2 cellular contexts compared by ENCODE assay signal in genomic region chr13:42750858-42751257, GRCh38.
A peak's percentile ranks its signal among the peaks of the same experiment; 100 is the strongest.
TF ChIP-seq lines count a peak whose summit lies in the region.

No MANE protein-coding gene starts in this region.

TF ChIP-seq in GM23338, 12 proteins besides CTCF, POLR2A, EP300 and RAD21:
- TF ChIP-seq ETS1 (IDR thresholded peaks at IDR 0.05) (no peak), EZH2phosphoT487 (IDR thresholded peaks at IDR 0.05; ENCODE audit: unreplicated experiment) (no peak), JUNB (IDR thresholded peaks at IDR 0.05; ENCODE audit: unreplicated experiment) (no peak), NANOG (IDR thresholded peaks at IDR 0.05; ENCODE audit: borderline replicate concordance) (no peak), ZNF331 (CRISPR knock-in tag; IDR thresholded peaks at IDR 0.05; ENCODE audit: low read depth) (no peak), EZH2 (IDR thresholded peaks at IDR 0.05; ENCODE audit: low read depth, unreplicated experiment) (no peak), STAT1 (IDR thresholded peaks at IDR 0.05; ENCODE audit: unreplicated experiment) (no peak)
- TF ChIP-seq, protein P1, sequence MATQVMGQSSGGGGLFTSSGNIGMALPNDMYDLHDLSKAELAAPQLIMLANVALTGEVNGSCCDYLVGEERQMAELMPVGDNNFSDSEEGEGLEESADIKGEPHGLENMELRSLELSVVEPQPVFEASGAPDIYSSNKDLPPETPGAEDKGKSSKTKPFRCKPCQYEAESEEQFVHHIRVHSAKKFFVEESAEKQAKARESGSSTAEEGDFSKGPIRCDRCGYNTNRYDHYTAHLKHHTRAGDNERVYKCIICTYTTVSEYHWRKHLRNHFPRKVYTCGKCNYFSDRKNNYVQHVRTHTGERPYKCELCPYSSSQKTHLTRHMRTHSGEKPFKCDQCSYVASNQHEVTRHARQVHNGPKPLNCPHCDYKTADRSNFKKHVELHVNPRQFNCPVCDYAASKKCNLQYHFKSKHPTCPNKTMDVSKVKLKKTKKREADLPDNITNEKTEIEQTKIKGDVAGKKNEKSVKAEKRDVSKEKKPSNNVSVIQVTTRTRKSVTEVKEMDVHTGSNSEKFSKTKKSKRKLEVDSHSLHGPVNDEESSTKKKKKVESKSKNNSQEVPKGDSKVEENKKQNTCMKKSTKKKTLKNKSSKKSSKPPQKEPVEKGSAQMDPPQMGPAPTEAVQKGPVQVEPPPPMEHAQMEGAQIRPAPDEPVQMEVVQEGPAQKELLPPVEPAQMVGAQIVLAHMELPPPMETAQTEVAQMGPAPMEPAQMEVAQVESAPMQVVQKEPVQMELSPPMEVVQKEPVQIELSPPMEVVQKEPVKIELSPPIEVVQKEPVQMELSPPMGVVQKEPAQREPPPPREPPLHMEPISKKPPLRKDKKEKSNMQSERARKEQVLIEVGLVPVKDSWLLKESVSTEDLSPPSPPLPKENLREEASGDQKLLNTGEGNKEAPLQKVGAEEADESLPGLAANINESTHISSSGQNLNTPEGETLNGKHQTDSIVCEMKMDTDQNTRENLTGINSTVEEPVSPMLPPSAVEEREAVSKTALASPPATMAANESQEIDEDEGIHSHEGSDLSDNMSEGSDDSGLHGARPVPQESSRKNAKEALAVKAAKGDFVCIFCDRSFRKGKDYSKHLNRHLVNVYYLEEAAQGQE (IDR thresholded peaks at IDR 0.05; ENCODE audit: unreplicated experiment) = no peak

TF ChIP-seq in IMR-90, 13 proteins besides CTCF, POLR2A, EP300 and RAD21:
- no peak for TF ChIP-seq NFE2L2 (IDR thresholded peaks at IDR 0.05; ENCODE audit: low read depth, low read length)
- TF ChIP-seq CEBPB (IDR thresholded peaks at IDR 0.05; ENCODE audit: low read depth, low read length) = peak; percentile 68
- no peak for TF ChIP-seq RCOR1 (IDR thresholded peaks at IDR 0.05; ENCODE audit: insufficient replicate concordance, low read length)
